Comparison of ENCODE assay signal across 21 cellular contexts in the genomic region with DNA sequence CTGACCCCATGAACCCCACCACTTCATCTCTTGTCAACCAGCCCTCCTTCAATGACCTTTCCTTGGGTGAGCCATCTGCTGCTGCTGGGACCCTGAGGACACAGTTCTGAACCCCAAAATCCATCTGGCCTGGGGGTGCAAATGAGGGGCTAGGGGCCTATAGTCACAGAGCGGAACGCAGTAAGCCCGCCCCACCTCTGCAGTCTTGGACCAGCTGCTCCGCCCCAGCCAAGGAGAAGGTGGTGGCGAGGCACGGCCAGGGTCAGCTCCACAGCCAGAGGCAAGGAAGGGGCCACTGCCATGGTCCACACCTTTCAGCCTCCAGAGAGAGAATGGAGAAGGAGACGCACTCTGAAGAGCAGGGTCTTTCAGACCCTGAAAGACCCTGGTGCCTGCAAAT. TPM values are rescaled to one million over a fixed set of nuclear protein-coding genes. Genes with fewer than 3 reads are reported as not detected.
"Had no signal": no experiment of that assay in that cellular context is flagged by ENCODE, and none has a peak within 500 bp of the region (broad histone marks: within the 10 kb centered on the region; RNA-seq: fewer than 3 reads in every experiment).

No MANE protein-coding gene starts in this region.

- DNase-seq: effector memory CD8-positive, alpha-beta T cell; kidney glomerular epithelial cell; mucosa of descending colon; small intestine; stimulated activated CD4-positive, alpha-beta T cell treated with anti-CD3 and anti-CD28 coated beads, Interleukin-2, amount 100 ng/mL, for 48 hours; stimulated activated naive CD4-positive, alpha-beta T cell treated with Interleukin-2 at 50 U/mL for 16 hours; thyroid gland had no signal

- H3K9me3 ChIP-seq: esophagus muscularis mucosa, gastrocnemius medialis, heart right ventricle, mucosa of descending colon, suprapubic skin, thyroid gland had no signal

- H3K9ac ChIP-seq: neural progenitor cell, parathyroid adenoma had no signal

- H3K36me3 ChIP-seq: esophagus muscularis mucosa, gastrocnemius medialis, heart right ventricle, neural progenitor cell, suprapubic skin, thyroid gland had no signal

- H3K27ac ChIP-seq: epithelial cell of prostate, esophagus muscularis mucosa, gastrocnemius medialis, heart right ventricle, neural progenitor cell, suprapubic skin, thyroid gland had no signal

- H3K9me3 Mint-ChIP-seq: dendritic cell treated with granulocyte-macrophage colony-stimulating factor and Interleukin-4, amounts not matched to agents 40 ng/mL and 50 ng/mL, for 4 days; effector memory CD8-positive, alpha-beta T cell; naive thymus-derived CD8-positive, alpha-beta T cell; neural progenitor cell; type B pancreatic cell had no signal

- H3K4me2 ChIP-seq: neural progenitor cell had no signal

- H3K36me3 Mint-ChIP-seq: naive thymus-derived CD8-positive, alpha-beta T cell; neural progenitor cell; type B pancreatic cell had no signal

- H3K4me1 ChIP-seq: gastrocnemius medialis, thyroid gland had no signal

- H3K27ac Mint-ChIP-seq: dendritic cell treated with granulocyte-macrophage colony-stimulating factor and Interleukin-4, amounts not matched to agents 40 ng/mL and 50 ng/mL, for 4 days; effector memory CD8-positive, alpha-beta T cell; naive thymus-derived CD8-positive, alpha-beta T cell; type B pancreatic cell had no signal

- H3K4me3 ChIP-seq: esophagus muscularis mucosa, gastrocnemius medialis, heart right ventricle, mucosa of descending colon, neural progenitor cell, suprapubic skin, thyroid gland had no signal

- H3K4me3 Mint-ChIP-seq: dendritic cell treated with granulocyte-macrophage colony-stimulating factor and Interleukin-4, amounts not matched to agents 40 ng/mL and 50 ng/mL, for 4 days; effector memory CD8-positive, alpha-beta T cell; naive thymus-derived CD8-positive, alpha-beta T cell; type B pancreatic cell had no signal

- ATAC-seq: effector memory CD8-positive, alpha-beta T cell; gastrocnemius medialis; heart right ventricle; mucosa of descending colon; naive thymus-derived CD8-positive, alpha-beta T cell had no signal

- H3K27me3 ChIP-seq: thyroid gland had no signal

RNA-seq across cellular contexts. Expression of gene TMEM179, which starts 5.1 kb away (rescaled TPM):
- total RNA-seq: fibroblast of villous mesenchyme; gastrocnemius medialis; lower leg skin; naive thymus-derived CD8-positive, alpha-beta T cell; suprapubic skin had no signal
- polyA plus RNA-seq: naive thymus-derived CD8-positive, alpha-beta T cell had no signal

RNA-seq across cellular contexts. Expression of gene C14orf180, which starts 19.9 kb away (rescaled TPM):
- total RNA-seq: fibroblast of villous mesenchyme; naive thymus-derived CD8-positive, alpha-beta T cell; occipital lobe; pulmonary artery endothelial cell had no signal
- polyA plus RNA-seq: naive thymus-derived CD8-positive, alpha-beta T cell had no signal
